31 cellular contexts compared by ENCODE assay signal in the genomic region with DNA sequence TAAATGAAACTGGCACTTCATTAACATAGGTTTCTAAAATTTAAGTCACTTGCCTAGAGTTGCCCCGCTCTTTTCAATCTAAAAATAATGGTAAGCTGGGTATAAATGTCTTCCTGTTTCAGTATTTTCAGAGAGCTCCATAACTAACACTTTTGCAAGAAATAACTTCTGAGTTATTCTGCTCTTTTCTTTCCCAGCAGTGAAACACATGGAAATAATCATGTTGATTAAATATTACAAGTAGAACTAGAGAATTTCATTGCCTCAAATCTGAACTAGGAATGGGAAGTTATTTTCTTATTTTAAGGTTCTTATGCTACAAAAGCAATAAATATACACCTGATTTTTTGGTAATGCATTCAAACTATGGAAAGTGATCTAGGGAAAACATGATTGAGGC.
"Had no signal": no experiment of that assay in that cellular context is flagged by ENCODE, and none has a peak within 500 bp of the region (broad histone marks: within the 10 kb centered on the region; RNA-seq: fewer than 3 reads in every experiment).

No MANE protein-coding gene starts in this region.

- H3K4me3 ChIP-seq: adrenal gland, body of pancreas, esophagus muscularis mucosa, heart left ventricle had no signal

- ATAC-seq: activated CD4-positive, CD25-positive, alpha-beta regulatory T cell treated with anti-CD3 and anti-CD28 coated beads, Interleukin-2, amount 50 U/mL, for 24 hours; activated CD8-positive, alpha-beta T cell treated with anti-CD3 and anti-CD28 coated beads for 36 hours; activated T-cell treated with anti-CD3 and anti-CD28 coated beads, Interleukin-2, amount 50 U/mL, for 4 hours; activated T-helper 17 cell treated with anti-CD3 and anti-CD28 coated beads, Interleukin-2, amount 50 U/mL, for 72 hours; body of pancreas; effector memory CD8-positive, alpha-beta T cell; foreskin keratinocyte; gastrocnemius medialis; heart left ventricle; T-helper 17 cell had no signal

- H3K9me3 ChIP-seq: adrenal gland, body of pancreas, esophagus muscularis mucosa, gastrocnemius medialis, heart left ventricle had no signal

- H3K27me3 ChIP-seq: adrenal gland, body of pancreas, esophagus muscularis mucosa, foreskin keratinocyte, gastrocnemius medialis, heart left ventricle had no signal

- H3K4me1 ChIP-seq: adrenal gland, body of pancreas, foreskin keratinocyte, heart left ventricle had no signal

- H3K36me3 ChIP-seq: adrenal gland, esophagus muscularis mucosa, gastrocnemius medialis, heart left ventricle, WERI-Rb-1 had no signal

- H3K27ac ChIP-seq: adrenal gland, body of pancreas, esophagus muscularis mucosa, foreskin keratinocyte, gastrocnemius medialis, heart left ventricle, WERI-Rb-1 had no signal

- DNase-seq: activated B cell treated with CpG ODN at 0.5 μM for 24 hours; activated CD4-positive, alpha-beta T cell treated with anti-CD3 and anti-CD28 coated beads for 48 hours; activated CD4-positive, alpha-beta T cell treated with anti-CD3 and anti-CD28 coated beads, Interleukin-2, amount 50 U/mL, for 1 hour; activated CD4-positive, alpha-beta T cell treated with anti-CD3 and anti-CD28 coated beads, Interleukin-2, amount 50 U/mL, for 48 hours; activated CD8-positive, alpha-beta memory T cell treated with anti-CD3 and anti-CD28 coated beads for 24 hours; activated CD8-positive, alpha-beta T cell treated with anti-CD3 and anti-CD28 coated beads for 36 hours; activated effector memory CD4-positive, alpha-beta T cell treated with Interleukin-2 at 50 U/mL for 16 hours; activated gamma-delta T cell treated with Interleukin-2 at 50 U/mL for 16 hours; activated naive CD4-positive, alpha-beta T cell treated with anti-CD3 and anti-CD28 coated beads, Interleukin-2, amount 50 U/mL, for 16 hours; activated naive CD4-positive, alpha-beta T cell treated with Interleukin-2 at 50 U/mL for 16 hours; activated T-cell treated with anti-CD3 and anti-CD28 coated beads, Interleukin-2, amount 50 U/mL, for 4 hours; adrenal gland; amygdala; aorta; body of pancreas; caudate nucleus; cortex of kidney; dermis blood vessel endothelial cell; effector CD4-positive, alpha-beta T cell; effector memory CD8-positive, alpha-beta T cell; erythroblast; foreskin keratinocyte; gastrocnemius medialis; glutamatergic neuron; heart left ventricle; T-helper 17 cell; T1000; WERI-Rb-1 had no signal
